21 cellular contexts compared by ENCODE assay signal in genomic region chr5:78495800-78496199, GRCh38.
DNase-seq lines count a peak whose midpoint lies in the region; ATAC-seq, FAIRE-seq and TF ChIP-seq lines count a peak whose summit lies in the region.
"Had no signal": no experiment of that assay in that cellular context is flagged by ENCODE, and none has a peak within 500 bp of the region (broad histone marks: within the 10 kb centered on the region; RNA-seq: fewer than 3 reads in every experiment).

No MANE protein-coding gene starts in this region.

- H2BK5ac ChIP-seq in mesenchymal stem cell (ENCODE audit: low read depth, low read length, poor library complexity, severe bottlenecking): no peak overlapping the region

- peak overlapping the region; percentile 71 for H3K4me2 ChIP-seq in Loucy (ENCODE audit: low read depth, low read length, poor library complexity, severe bottlenecking)
- no peak overlapping the region for H3K4me2 ChIP-seq in mesenchymal stem cell (ENCODE audit: low read length, poor library complexity, severe bottlenecking)
- no peak overlapping the region for H3K4me2 ChIP-seq in HepG2 (ENCODE audit: low read depth, low read length)
- H3K4me2 ChIP-seq: hepatocyte had no signal

- WGBS in endodermal cell (ENCODE audit: insufficient coverage in 1 of 2, insufficient read length in 1 of 2), 2 experiments: 38 to 68% methylated on average over 6 of the region's 6 CpGs
- WGBS in mesenchymal stem cell: 67% methylated on average over 6 of the region's 6 CpGs
- WGBS in HepG2 (ENCODE audit: low lambda C conversion rate): 95% methylated on average over 6 of the region's 6 CpGs

- TF ChIP-seq EP300 in HepG2 (IDR thresholded peaks at IDR 0.05; ENCODE audit: low read depth in 2 of 2, low read length in 2 of 2): no peak
- no peak for TF ChIP-seq EP300 in HepG2 (CRISPR knock-in tag; IDR thresholded peaks at IDR 0.05; ENCODE audit: borderline replicate concordance)

- ATAC-seq in HepG2 (no peak), HG03139 (IDR thresholded peaks at IDR 0.05; ENCODE audit: unreplicated experiment) (no peak)
- no peak for ATAC-seq in activated CD8-positive, alpha-beta memory T cell treated with anti-CD3 and anti-CD28 coated beads, Interleukin-2, amount 10 ng/mL, durations not matched to agents 7 days and 5 days
- ATAC-seq: naive thymus-derived CD8-positive, alpha-beta T cell; psoas muscle had no signal

- H3K27ac Mint-ChIP-seq in Calu3 (ENCODE audit: unreplicated experiment) (peak overlapping the region; percentile 66), endodermal cell (peak overlapping the region; percentile 65)
- H3K27ac Mint-ChIP-seq in activated CD8-positive, alpha-beta memory T cell treated with anti-CD3 and anti-CD28 coated beads, Interleukin-2, amount 10 ng/mL, durations not matched to agents 7 days and 5 days: no peak overlapping the region
- H3K27ac Mint-ChIP-seq: CD4-positive, alpha-beta T cell had no signal

- H3K27me3 Mint-ChIP-seq in Calu3 (ENCODE audit: unreplicated experiment) (no peaks in the 10 kb centered on the region), endodermal cell (ENCODE audit: insufficient read depth) (no peaks in the 10 kb centered on the region)
- H3K27me3 Mint-ChIP-seq in activated CD8-positive, alpha-beta memory T cell treated with anti-CD3 and anti-CD28 coated beads, Interleukin-2, amount 10 ng/mL, durations not matched to agents 7 days and 5 days: peaks cover 26% of the 10 kb centered on the region

- no peak overlapping the region for H2BK12ac ChIP-seq in mesenchymal stem cell (ENCODE audit: low read length in 2 of 2)

- H3K79me1 ChIP-seq in mesenchymal stem cell (replicated peaks; ENCODE audit: low read length, poor library complexity, severe bottlenecking): peaks cover 27% of the 10 kb centered on the region

- TF ChIP-seq CTCF in Calu3 (IDR thresholded peaks at IDR 0.05; ENCODE audit: unreplicated experiment) (no peak), Loucy (conservative IDR thresholded peaks at IDR 0.05; ENCODE audit: low read length) (no peak), endodermal cell (conservative IDR thresholded peaks at IDR 0.05) (no peak), HepG2 (CRISPR knock-in tag; IDR thresholded peaks at IDR 0.05) (no peak)

- H3K18ac ChIP-seq in mesenchymal stem cell (ENCODE audit: low read depth in 1 of 2, low read length in 2 of 2): no peak overlapping the region

- BruUV-seq in Calu3 (replicated peaks; lab: Mats Ljungman, UMichigan): no TSS peak
- no TSS peak for BruUV-seq in HepG2 (replicated peaks; lab: Mats Ljungman, UMichigan)

- H3F3A ChIP-seq in Loucy (ENCODE audit: low read depth): no peaks in the 10 kb centered on the region

- no peak overlapping the region for H3K23ac ChIP-seq in mesenchymal stem cell (ENCODE audit: low read length in 2 of 2)

- H3K36me3 Mint-ChIP-seq in Calu3 (ENCODE audit: insufficient read depth, unreplicated experiment): peaks cover 19% of the 10 kb centered on the region
- H3K36me3 Mint-ChIP-seq in endodermal cell (ENCODE audit: low read depth): peaks cover 50% of the 10 kb centered on the region
- no peaks in the 10 kb centered on the region for H3K36me3 Mint-ChIP-seq in activated CD8-positive, alpha-beta memory T cell treated with anti-CD3 and anti-CD28 coated beads, Interleukin-2, amount 10 ng/mL, durations not matched to agents 7 days and 5 days
- H3K36me3 Mint-ChIP-seq: naive thymus-derived CD8-positive, alpha-beta T cell had no signal

- H4K91ac ChIP-seq in mesenchymal stem cell (ENCODE audit: low read length): no peak overlapping the region

- CTCF ChIA-PET in Calu3 (lab: Charles Lee) (interaction anchor here (1.0 to 1.4 kb wide), 5 partner anchors 9 to 391 kb away, joined by 3 to 6 read pairs (median 4); no protein-coding TSS in a partner anchor), HepG2 (lab: Yijun Ruan, JAX; ENCODE audit: low intra/inter-chr PET ratio, low total read pairs) (no interaction called here)
- CTCF ChIA-PET in activated CD8-positive, alpha-beta memory T cell treated with anti-CD3 and anti-CD28 coated beads, Interleukin-2, amount 10 ng/mL, durations not matched to agents 7 days and 5 days (lab: Charles Lee): interaction anchor here (1.1 kb wide), 1 partner anchor 28 kb away, joined by 3 read pairs; no protein-coding TSS in a partner anchor

- no peak overlapping the region for H2BK15ac ChIP-seq in mesenchymal stem cell (ENCODE audit: low read depth, poor library complexity, severe bottlenecking)

- H3K4me3 ChIP-seq in Loucy (ENCODE audit: low read length, poor library complexity, severe bottlenecking) (no peak overlapping the region), endodermal cell (ENCODE audit: low read length) (no peak overlapping the region), mesenchymal stem cell (ENCODE audit: insufficient read depth in 1 of 2, low read depth in 1 of 2, low read length in 2 of 2) (no peak overlapping the region), HepG2 (replicated peaks in 1 of 3; ENCODE audit: insufficient read depth in 1 of 3, low read depth in 2 of 3, low read length in 3 of 3) (no peak overlapping the region)
- H3K4me3 ChIP-seq: esophagus squamous epithelium, hepatocyte, left ventricle myocardium inferior, psoas muscle, SJSA1, stomach had no signal

- H3K4me1 Mint-ChIP-seq in Calu3 (ENCODE audit: low read depth, unreplicated experiment) (peaks cover 78% of the 10 kb centered on the region), endodermal cell (peaks cover 68% of the 10 kb centered on the region)
- H3K4me1 Mint-ChIP-seq in activated CD8-positive, alpha-beta memory T cell treated with anti-CD3 and anti-CD28 coated beads, Interleukin-2, amount 10 ng/mL, durations not matched to agents 7 days and 5 days: no peaks in the 10 kb centered on the region

- H2AK5ac ChIP-seq in mesenchymal stem cell (ENCODE audit: low read length, severe bottlenecking): no peak overlapping the region

- peak overlapping the region; percentile 20 for H3K4me3 Mint-ChIP-seq in Calu3 (ENCODE audit: low read depth, unreplicated experiment)
- H3K4me3 Mint-ChIP-seq in endodermal cell: no peak overlapping the region
- no peak overlapping the region for H3K4me3 Mint-ChIP-seq in activated CD8-positive, alpha-beta memory T cell treated with anti-CD3 and anti-CD28 coated beads, Interleukin-2, amount 10 ng/mL, durations not matched to agents 7 days and 5 days
- H3K4me3 Mint-ChIP-seq: CD4-positive, alpha-beta T cell; naive thymus-derived CD8-positive, alpha-beta T cell had no signal

- H4K20me1 ChIP-seq in Loucy (ENCODE audit: insufficient read depth, low read length, poor library complexity, severe bottlenecking) (no peaks in the 10 kb centered on the region), HepG2 (ENCODE audit: insufficient read depth, low read length) (no peaks in the 10 kb centered on the region)

- H3K27ac ChIP-seq in endodermal cell (ENCODE audit: low read depth, low read length): no peak overlapping the region
- no peak overlapping the region for H3K27ac ChIP-seq in mesenchymal stem cell (ENCODE audit: low read length, poor library complexity, severe bottlenecking)
- H3K27ac ChIP-seq in HepG2 (ENCODE audit: extremely low read length, insufficient read depth, low read length): no peak overlapping the region
- H3K27ac ChIP-seq: esophagus squamous epithelium, hepatocyte, left ventricle myocardium inferior, psoas muscle, SJSA1, stomach had no signal

- no peak overlapping the region for H2BK120ac ChIP-seq in mesenchymal stem cell (ENCODE audit: low read depth, low read length)

- H3K14ac ChIP-seq in mesenchymal stem cell (ENCODE audit: low read length in 2 of 2): no peak overlapping the region

- in situ Hi-C loops in HepG2 (cut with HindIII; ENCODE audit: extremely low pct_ligation_motif_present, low pct_unique_long_range_greater_than_20kb): no loop called here

- H3K27me3 ChIP-seq in Loucy (ENCODE audit: insufficient read depth, low read length, poor library complexity, severe bottlenecking) (no peaks in the 10 kb centered on the region), endodermal cell (ENCODE audit: control insufficient read depth, insufficient read depth, low read length, poor library complexity, severe bottlenecking) (no peaks in the 10 kb centered on the region), mesenchymal stem cell (ENCODE audit: control insufficient read depth in 1 of 2, insufficient read depth in 1 of 2, low read length in 2 of 2) (no peaks in the 10 kb centered on the region), HepG2 (ENCODE audit: control insufficient read depth in 1 of 2, insufficient read depth in 2 of 2, low read length in 2 of 2) (no peaks in the 10 kb centered on the region)
- H3K27me3 ChIP-seq: esophagus squamous epithelium, hepatocyte, SJSA1, stomach had no signal

- intact Hi-C loops in Calu3 (cut with micrococcal nuclease; ENCODE audit: unreplicated experiment) (no loop called here), HepG2 (cut with micrococcal nuclease; ENCODE audit: unreplicated experiment) (no loop called here)

- no peak for TF ChIP-seq RAD21 in HepG2 (CRISPR knock-in tag; IDR thresholded peaks at IDR 0.05)

- H3K36me3 ChIP-seq in Loucy (ENCODE audit: insufficient read depth, low read length): no peaks in the 10 kb centered on the region
- peaks cover 69% of the 10 kb centered on the region for H3K36me3 ChIP-seq in endodermal cell (ENCODE audit: control insufficient read depth, insufficient read depth, low read length)
- peaks cover 5 to 42% of the 10 kb centered on the region in 2 experiments for H3K36me3 ChIP-seq in mesenchymal stem cell (ENCODE audit: control insufficient read depth in 1 of 2, insufficient read depth in 2 of 2, low read depth in 1 of 2, low read length in 2 of 2)
- peaks cover 8 to 29% of the 10 kb centered on the region in 2 experiments; a peak in 4 of 5 replicates for H3K36me3 ChIP-seq in HepG2 (replicated peaks in 1 of 2; ENCODE audit: control insufficient read depth in 1 of 2, insufficient read depth in 2 of 2, low read length in 2 of 2)
- H3K36me3 ChIP-seq: esophagus squamous epithelium, left ventricle myocardium inferior, SJSA1, stomach had no signal

- no peak for FAIRE-seq in HepG2 (lab: Jason Lieb, UNC)
- FAIRE-seq: H54 had no signal

- no peak for DNase-seq in Calu3
- DNase-seq in endodermal cell: peak; percentile 80
- DNase-seq in mesenchymal stem cell: no peak
- no peak for DNase-seq in HepG2 (ENCODE audit: low spot score)
- DNase-seq in activated CD8-positive, alpha-beta memory T cell treated with anti-CD3 and anti-CD28 coated beads, Interleukin-2, amount 10 ng/mL, durations not matched to agents 7 days and 5 days: no peak
- DNase-seq in stimulated activated CD8-positive, alpha-beta memory T cell treated with anti-CD3 and anti-CD28 coated beads, Interleukin-4, amount 100 ng/mL, for 48 hours: no peak
- DNase-seq: activated gamma-delta T cell treated with Interleukin-2 at 50 U/mL for 16 hours; CD4-positive, alpha-beta T cell; cortex of kidney; esophagus squamous epithelium; left ventricle myocardium inferior; naive thymus-derived CD8-positive, alpha-beta T cell; NCI-H1694; NCI-H446; psoas muscle had no signal

- H3K9me3 ChIP-seq in Loucy (ENCODE audit: insufficient read depth, low read depth, low read length) (no peaks in the 10 kb centered on the region), endodermal cell (ENCODE audit: control insufficient read depth, low read length) (no peaks in the 10 kb centered on the region), mesenchymal stem cell (ENCODE audit: control insufficient read depth, low read length) (no peaks in the 10 kb centered on the region), HepG2 (ENCODE audit: low read length) (no peaks in the 10 kb centered on the region)
- H3K9me3 ChIP-seq: esophagus squamous epithelium, left ventricle myocardium inferior, psoas muscle, SJSA1, stomach had no signal

- TF ChIP-seq POLR2A in HepG2 (IDR thresholded peaks at IDR 0.05; ENCODE audit: insufficient read depth in 1 of 2, low read depth in 2 of 2, low read length in 2 of 2): no peak

- no peak overlapping the region for H4K8ac ChIP-seq in mesenchymal stem cell (ENCODE audit: low read length)

- H2AFZ ChIP-seq in Loucy (ENCODE audit: low read length): no peak overlapping the region
- no peak overlapping the region for H2AFZ ChIP-seq in mesenchymal stem cell (ENCODE audit: low read depth, low read length)
- H2AFZ ChIP-seq in HepG2 (ENCODE audit: low read length): no peak overlapping the region
- H2AFZ ChIP-seq: hepatocyte had no signal

- H3K9me3 Mint-ChIP-seq in Calu3 (ENCODE audit: low read depth, unreplicated experiment) (no peaks in the 10 kb centered on the region), endodermal cell (no peaks in the 10 kb centered on the region)
- H3K9me3 Mint-ChIP-seq in activated CD8-positive, alpha-beta memory T cell treated with anti-CD3 and anti-CD28 coated beads, Interleukin-2, amount 10 ng/mL, durations not matched to agents 7 days and 5 days (ENCODE audit: low read depth): no peaks in the 10 kb centered on the region
- H3K9me3 Mint-ChIP-seq: CD4-positive, alpha-beta T cell; naive thymus-derived CD8-positive, alpha-beta T cell had no signal

- H3K9ac ChIP-seq in Loucy (ENCODE audit: low read depth, low read length, poor library complexity, severe bottlenecking) (peak overlapping the region; percentile 73), endodermal cell (ENCODE audit: extremely low read depth, low read length, poor library complexity, severe bottlenecking) (no peak overlapping the region), mesenchymal stem cell (ENCODE audit: low read length) (peak overlapping the region; percentile 22), HepG2 (ENCODE audit: insufficient read depth, low read depth, low read length) (no peak overlapping the region)

- POLR2A ChIA-PET in HepG2 (lab: Yijun Ruan, JAX): no interaction called here

- H3K79me2 ChIP-seq in Loucy (ENCODE audit: insufficient read depth, low read length): peaks cover 55% of the 10 kb centered on the region
- peaks cover 4% of the 10 kb centered on the region for H3K79me2 ChIP-seq in HepG2 (ENCODE audit: insufficient read depth, low read length)

- no peaks in the 10 kb centered on the region for H3K9me2 ChIP-seq in Loucy (replicated peaks; ENCODE audit: low read depth, low read length)

- H3K4ac ChIP-seq in mesenchymal stem cell (ENCODE audit: low read depth in 1 of 2, low read length in 2 of 2): no peak overlapping the region

- H3K4me1 ChIP-seq in Loucy (ENCODE audit: insufficient read depth, low read length, poor library complexity, severe bottlenecking) (peaks cover 52% of the 10 kb centered on the region), endodermal cell (ENCODE audit: control insufficient read depth, insufficient read depth, low read length) (peaks cover 23% of the 10 kb centered on the region), mesenchymal stem cell (ENCODE audit: control insufficient read depth, insufficient read depth, low read depth, low read length) (no peaks in the 10 kb centered on the region), HepG2 (ENCODE audit: insufficient read depth, low read length) (peaks cover 8% of the 10 kb centered on the region; the same call in 1 of the 2 replicates)

Comparison
In these comparisons a context has a peak if more than half of its experiments do, and no peak if none do; other contexts are left out.
1. H3K9ac ChIP-seq: peak in Loucy (single experiment) and mesenchymal stem cell (single experiment); none in endodermal cell (single experiment) and HepG2 (single experiment).